In the genomic region with DNA sequence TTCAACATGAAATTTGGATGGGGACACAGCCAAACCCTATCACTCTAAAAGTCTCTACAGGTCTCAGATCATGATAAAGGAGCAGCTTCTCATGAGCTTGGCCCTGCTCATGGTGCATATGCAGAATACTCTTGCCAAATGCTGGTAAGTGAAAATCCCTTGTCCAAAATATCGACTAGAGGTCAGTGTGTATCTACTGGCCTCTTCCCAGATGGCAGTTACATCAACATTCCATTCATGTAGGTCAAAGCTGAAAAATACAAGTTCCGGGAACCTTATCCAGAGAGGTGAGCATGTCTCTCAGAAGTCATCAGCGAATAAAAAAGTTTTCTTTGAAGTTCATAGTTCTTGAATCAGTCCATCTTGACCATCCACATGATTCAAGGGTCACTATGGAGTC, we compare ENCODE assay signal across 21 cellular contexts. TPM values are rescaled to one million over a fixed set of nuclear protein-coding genes. Genes with fewer than 3 reads are reported as not detected.
"Had no signal": no experiment of that assay in that cellular context is flagged by ENCODE, and none has a peak within 500 bp of the region (broad histone marks: within the 10 kb centered on the region; RNA-seq: fewer than 3 reads in every experiment).

No MANE protein-coding gene starts in this region.

- H3K9ac ChIP-seq: KMS-11, SK-N-SH had no signal

- H3K4me3 ChIP-seq: K562 had no signal

- H3K9me3 ChIP-seq: SK-N-SH had no signal

- H3K27me3 Mint-ChIP-seq: IgD-negative memory B cell had no signal

- H3K4me2 ChIP-seq: KMS-11, SK-N-SH had no signal

- H3K9me3 Mint-ChIP-seq: IgD-negative memory B cell had no signal

- ATAC-seq: K562 had no signal

- H3K4me3 Mint-ChIP-seq: IgD-negative memory B cell had no signal

- DNase-seq: Kasumi-1, MM.1S, NCI-H1092 treated with DMSO at 0.1 percent for 48 hours, NCI-H1436, NCI-H187, NCI-H2081 treated with DMSO at 0.1 percent for 48 hours, NCI-H2171, NCI-H226, NCI-H446, NCI-H510A, NCI-H524 treated with DMSO at 0.1 percent for 48 hours, NCI-H69, NCI-H774, SHP77, SK-N-SH had no signal

- H3K27ac ChIP-seq: KMS-11 had no signal

- H3K27ac Mint-ChIP-seq: IgD-negative memory B cell had no signal

RNA-seq across cellular contexts. Expression of a gene that starts 7.6 kb away (rescaled TPM):
- total RNA-seq: HT1080, K562, M059J, SK-MEL-5 had no signal
- polyA plus RNA-seq: SK-N-SH had no signal
